ENCODE assay signal across 16 cellular contexts in genomic region chr22:22032099-22032905, GRCh38.
"Had no signal": no experiment of that assay in that cellular context is flagged by ENCODE, and none has a peak within 500 bp of the region (broad histone marks: within the 10 kb centered on the region; RNA-seq: fewer than 3 reads in every experiment).

No MANE protein-coding gene starts in this region.

- H3K27me3 ChIP-seq: breast epithelium, ovary, right lobe of liver, testis had no signal

- H3K27ac Mint-ChIP-seq: activated CD4-positive, alpha-beta T cell treated with anti-CD3 and anti-CD28 coated beads, Interleukin-2, amount 10 ng/mL, durations not matched to agents 7 days and 5 days had no signal

- H3K27ac ChIP-seq: ovary, right lobe of liver, stomach, testis had no signal

- H3K4me1 ChIP-seq: breast epithelium, right lobe of liver, stomach, testis had no signal

- H3K4me3 ChIP-seq: breast epithelium, ovary, right lobe of liver, smooth muscle cell, stomach, testis had no signal

- ATAC-seq: left ventricle myocardium superior had no signal

- H3K4me1 Mint-ChIP-seq: activated CD4-positive, alpha-beta T cell treated with anti-CD3 and anti-CD28 coated beads, Interleukin-2, amount 10 ng/mL, durations not matched to agents 7 days and 5 days had no signal

- H3K4me2 ChIP-seq: smooth muscle cell had no signal

- H3K4me3 Mint-ChIP-seq: activated CD4-positive, alpha-beta T cell treated with anti-CD3 and anti-CD28 coated beads, Interleukin-2, amount 10 ng/mL, durations not matched to agents 7 days and 5 days had no signal

- DNase-seq: activated CD4-positive, alpha-beta T cell treated with anti-CD3 and anti-CD28 coated beads, Interleukin-2, amount 10 ng/mL, durations not matched to agents 7 days and 5 days; activated naive CD4-positive, alpha-beta T cell; activated T-cell treated with anti-CD3 and anti-CD28 coated beads for 4 hours; aorta; cerebellar nuclear complex; effector CD8-positive, alpha-beta T cell; kidney glomerular epithelial cell; left ventricle myocardium superior; ovary; right lobe of liver; stimulated activated CD4-positive, alpha-beta T cell treated with anti-CD3 and anti-CD28 coated beads, Interleukin-4, amount 100 ng/mL, for 4 hours; stimulated activated CD8-positive, alpha-beta memory T cell treated with anti-CD3 and anti-CD28 coated beads, Interleukin-4, amount 100 ng/mL, for 48 hours; stomach; testis had no signal

- H3K9me3 Mint-ChIP-seq: activated CD4-positive, alpha-beta T cell treated with anti-CD3 and anti-CD28 coated beads, Interleukin-2, amount 10 ng/mL, durations not matched to agents 7 days and 5 days had no signal

- H3K36me3 ChIP-seq: breast epithelium, ovary, right lobe of liver, stomach had no signal

- H3K9me3 ChIP-seq: breast epithelium, ovary, right lobe of liver, stomach, testis had no signal
